ENCODE assay signal across 28 cellular contexts in genomic region chr6:142816024-142816423, GRCh38.
DNase-seq lines count a peak whose midpoint lies in the region; ATAC-seq and TF ChIP-seq lines count a peak whose summit lies in the region.
"Had no signal": no experiment of that assay in that cellular context is flagged by ENCODE, and none has a peak within 500 bp of the region (broad histone marks: within the 10 kb centered on the region; RNA-seq: fewer than 3 reads in every experiment).

No MANE protein-coding gene starts in this region.

- DNase-seq in activated T-cell treated with anti-CD3 and anti-CD28 coated beads, Interleukin-2, amount 50 U/mL, for 24 hours, result no peak
- no peak for DNase-seq in activated T-cell treated with anti-CD3 and anti-CD28 coated beads, Interleukin-2, amount 50 U/mL, for 48 hours
- DNase-seq in T-cell (no peak), brain pericyte (ENCODE audit: low read depth, low spot score) (peak; percentile 53), putamen (ENCODE audit: low spot score) (no peak), mucosa of descending colon (no peak)
- DNase-seq in naive thymus-derived CD4-positive, alpha-beta T cell, result no peak
- DNase-seq in activated T-helper 2 cell treated with anti-CD3 and anti-CD28 coated beads, Interferon-gamma antibody, Interleukin-2, Interleukin-4, amounts not matched to agents 10 μg/mL and 5 μg/mL and 100 μg/mL, durations not matched to agents 14 hours and 24 hours and 36 hours (ENCODE audit: low spot score), result no peak
- DNase-seq: activated naive CD4-positive, alpha-beta T cell treated with anti-CD3 and anti-CD28 coated beads, Interleukin-2, amount 10 ng/mL, durations not matched to agents 7 days and 5 days; activated T-cell treated with anti-CD3 and anti-CD28 coated beads, Interleukin-2, amount 50 U/mL, for 4 hours; BE2C; Caco-2; DMS79 treated with DMSO at 0.1 percent for 48 hours; dorsolateral prefrontal cortex; Kasumi-1; MV-4-11; NCI-H1694 treated with DMSO at 0.1 percent for 48 hours; NCI-H2171; NCI-H510A; SK-N-SH; stimulated activated CD4-positive, alpha-beta T cell treated with anti-CD3 and anti-CD28 coated beads, Interleukin-2, amount 100 ng/mL, for 24 hours; T-helper 2 cell had no signal

- CTCF ChIA-PET in T-cell (lab: Charles Lee), result no interaction called here
- CTCF ChIA-PET in naive thymus-derived CD4-positive, alpha-beta T cell (lab: Charles Lee), result interaction anchor here (0.9 to 1.1 kb wide), 2 partner anchors 39 to 70 kb away, joined by 3 read pairs; no protein-coding TSS in a partner anchor

- H3K4me1 ChIP-seq in naive thymus-derived CD4-positive, alpha-beta T cell (ENCODE audit: control insufficient read depth in 2 of 2, insufficient read depth in 2 of 2, low read length in 2 of 2), result peaks cover 53 to 71% of the 10 kb centered on the region in 2 donors
- H3K4me1 ChIP-seq in mucosa of descending colon (ENCODE audit: low read depth), result peaks cover 5% of the 10 kb centered on the region
- H3K4me1 ChIP-seq: BE2C, Caco-2 had no signal

- peaks cover 58% of the 10 kb centered on the region for H3K36me3 Mint-ChIP-seq in activated T-cell treated with anti-CD3 and anti-CD28 coated beads, Interleukin-2, amount 50 U/mL, for 24 hours (ENCODE audit: low read depth)
- peaks cover 35% of the 10 kb centered on the region for H3K36me3 Mint-ChIP-seq in T-cell
- H3K36me3 Mint-ChIP-seq in naive thymus-derived CD4-positive, alpha-beta T cell, result peaks cover 5 to 34% (median 21%) of the 10 kb centered on the region in 5 donors
- peaks cover 29% of the 10 kb centered on the region for H3K36me3 Mint-ChIP-seq in activated T-helper 2 cell treated with anti-CD3 and anti-CD28 coated beads, Interferon-gamma antibody, Interleukin-2, Interleukin-4, amounts not matched to agents 10 μg/mL and 5 μg/mL and 100 μg/mL, durations not matched to agents 14 hours and 24 hours and 36 hours (ENCODE audit: low read depth)
- H3K36me3 Mint-ChIP-seq: mesothelial cell of epicardium, type B pancreatic cell had no signal

- H3K36me3 ChIP-seq in naive thymus-derived CD4-positive, alpha-beta T cell (ENCODE audit: control insufficient read depth in 2 of 3, insufficient read depth in 3 of 3, low read length in 3 of 3), result no peaks in the 10 kb centered on the region
- no peaks in the 10 kb centered on the region for H3K36me3 ChIP-seq in mucosa of descending colon (ENCODE audit: low read depth)
- H3K36me3 ChIP-seq: ascending aorta, BE2C, right atrium auricular region had no signal

- no peak overlapping the region for H3K4me3 Mint-ChIP-seq in activated T-cell treated with anti-CD3 and anti-CD28 coated beads, Interleukin-2, amount 50 U/mL, for 24 hours
- no peak overlapping the region for H3K4me3 Mint-ChIP-seq in T-cell
- peak overlapping the region in 1 of 10 donors; percentile 32 for H3K4me3 Mint-ChIP-seq in naive thymus-derived CD4-positive, alpha-beta T cell
- no peak overlapping the region for H3K4me3 Mint-ChIP-seq in activated T-helper 2 cell treated with anti-CD3 and anti-CD28 coated beads, Interferon-gamma antibody, Interleukin-2, Interleukin-4, amounts not matched to agents 10 μg/mL and 5 μg/mL and 100 μg/mL, durations not matched to agents 14 hours and 24 hours and 36 hours (ENCODE audit: low read depth)
- H3K4me3 Mint-ChIP-seq: activated naive CD4-positive, alpha-beta T cell treated with anti-CD3 and anti-CD28 coated beads, Interleukin-2, amount 10 ng/mL, durations not matched to agents 7 days and 5 days; activated T-cell treated with anti-CD3 and anti-CD28 coated beads, Interleukin-2, amount 50 U/mL, for 4 hours; mesothelial cell of epicardium; neural crest cell; type B pancreatic cell had no signal

- TF ChIP-seq CTCF in mucosa of descending colon (IDR thresholded peaks at IDR 0.05), result no peak

- H3K9me3 ChIP-seq in naive thymus-derived CD4-positive, alpha-beta T cell (ENCODE audit: control insufficient read depth in 2 of 3, low read length in 3 of 3), result no peaks in the 10 kb centered on the region
- no peaks in the 10 kb centered on the region for H3K9me3 ChIP-seq in mucosa of descending colon
- H3K9me3 ChIP-seq: ascending aorta, BE2C, Caco-2, right atrium auricular region, SK-N-SH had no signal

- H3K27me3 Mint-ChIP-seq in activated T-cell treated with anti-CD3 and anti-CD28 coated beads, Interleukin-2, amount 50 U/mL, for 24 hours, result no peaks in the 10 kb centered on the region
- H3K27me3 Mint-ChIP-seq in T-cell, result no peaks in the 10 kb centered on the region
- H3K27me3 Mint-ChIP-seq in naive thymus-derived CD4-positive, alpha-beta T cell, result no peaks in the 10 kb centered on the region
- no peaks in the 10 kb centered on the region for H3K27me3 Mint-ChIP-seq in activated T-helper 2 cell treated with anti-CD3 and anti-CD28 coated beads, Interferon-gamma antibody, Interleukin-2, Interleukin-4, amounts not matched to agents 10 μg/mL and 5 μg/mL and 100 μg/mL, durations not matched to agents 14 hours and 24 hours and 36 hours (ENCODE audit: low read depth)
- H3K27me3 Mint-ChIP-seq: activated naive CD4-positive, alpha-beta T cell treated with anti-CD3 and anti-CD28 coated beads, Interleukin-2, amount 10 ng/mL, durations not matched to agents 7 days and 5 days; type B pancreatic cell had no signal

- POLR2A ChIA-PET in T-cell (lab: Charles Lee), result interaction anchor here (0.6 to 2.0 kb wide), 2 partner anchors 12 to 27 kb away, joined by 3 to 6 read pairs; no protein-coding TSS in a partner anchor
- POLR2A ChIA-PET in naive thymus-derived CD4-positive, alpha-beta T cell (lab: Charles Lee), result interaction anchor here (1.1 to 8.6 kb wide), 3 partner anchors 28 to 101 kb away, joined by 3 to 71 read pairs (median 3); no protein-coding TSS in a partner anchor

- intact Hi-C loops in naive thymus-derived CD4-positive, alpha-beta T cell (cut with micrococcal nuclease), result no loop called here
- intact Hi-C loops in mucosa of descending colon (cut with DNase I, micrococcal nuclease), result no loop called here
- intact Hi-C loops in activated T-helper 2 cell treated with anti-CD3 and anti-CD28 coated beads, Interferon-gamma antibody, Interleukin-2, Interleukin-4, amounts not matched to agents 10 μg/mL and 5 μg/mL and 100 μg/mL, durations not matched to agents 14 hours and 24 hours and 36 hours (cut with micrococcal nuclease), result no loop called here

- peaks cover 8% of the 10 kb centered on the region for H3K9me3 Mint-ChIP-seq in activated T-cell treated with anti-CD3 and anti-CD28 coated beads, Interleukin-2, amount 50 U/mL, for 24 hours
- H3K9me3 Mint-ChIP-seq in T-cell, result no peaks in the 10 kb centered on the region
- H3K9me3 Mint-ChIP-seq in naive thymus-derived CD4-positive, alpha-beta T cell, result peaks cover 0 to 5% (median 0%) of the 10 kb centered on the region in 11 donors
- H3K9me3 Mint-ChIP-seq in activated T-helper 2 cell treated with anti-CD3 and anti-CD28 coated beads, Interferon-gamma antibody, Interleukin-2, Interleukin-4, amounts not matched to agents 10 μg/mL and 5 μg/mL and 100 μg/mL, durations not matched to agents 14 hours and 24 hours and 36 hours, result no peaks in the 10 kb centered on the region
- H3K9me3 Mint-ChIP-seq: activated naive CD4-positive, alpha-beta T cell treated with anti-CD3 and anti-CD28 coated beads, Interleukin-2, amount 10 ng/mL, durations not matched to agents 7 days and 5 days; activated T-cell treated with anti-CD3 and anti-CD28 coated beads, Interleukin-2, amount 50 U/mL, for 4 hours; mesothelial cell of epicardium; type B pancreatic cell had no signal

- H3K27me3 ChIP-seq in naive thymus-derived CD4-positive, alpha-beta T cell (ENCODE audit: control insufficient read depth in 2 of 2, insufficient read depth in 2 of 2, low read length in 2 of 2), result no peaks in the 10 kb centered on the region
- H3K27me3 ChIP-seq: ascending aorta, BE2C, dorsolateral prefrontal cortex, right atrium auricular region had no signal

- peaks cover 88% of the 10 kb centered on the region for H3K4me1 Mint-ChIP-seq in activated T-cell treated with anti-CD3 and anti-CD28 coated beads, Interleukin-2, amount 50 U/mL, for 24 hours (ENCODE audit: low read depth)
- H3K4me1 Mint-ChIP-seq in T-cell, result peaks cover 88 to 90% (median 89%) of the 10 kb centered on the region in 3 donors
- H3K4me1 Mint-ChIP-seq in naive thymus-derived CD4-positive, alpha-beta T cell, result peaks cover 59 to 97% (median 90%) of the 10 kb centered on the region in 7 donors
- H3K4me1 Mint-ChIP-seq in activated T-helper 2 cell treated with anti-CD3 and anti-CD28 coated beads, Interferon-gamma antibody, Interleukin-2, Interleukin-4, amounts not matched to agents 10 μg/mL and 5 μg/mL and 100 μg/mL, durations not matched to agents 14 hours and 24 hours and 36 hours (ENCODE audit: low read depth), result peaks cover 62% of the 10 kb centered on the region

- no peak overlapping the region for H3K4me3 ChIP-seq in naive thymus-derived CD4-positive, alpha-beta T cell (ENCODE audit: low read length)
- no peak overlapping the region for H3K4me3 ChIP-seq in mucosa of descending colon
- H3K4me3 ChIP-seq: ascending aorta, dorsolateral prefrontal cortex, right atrium auricular region had no signal

- ATAC-seq in T-cell (replicated peaks in 1 of 4) (no peak), mucosa of descending colon (no peak)
- no peak for ATAC-seq in naive thymus-derived CD4-positive, alpha-beta T cell
- ATAC-seq: activated T-cell treated with anti-CD3 and anti-CD28 coated beads, Interleukin-2, amount 50 U/mL, for 4 hours had no signal

- peak overlapping the region; percentile 8 for H3K27ac ChIP-seq in naive thymus-derived CD4-positive, alpha-beta T cell (ENCODE audit: low read depth, low read length)
- H3K27ac ChIP-seq: ascending aorta, dorsolateral prefrontal cortex, parathyroid adenoma, right atrium auricular region had no signal

- H3K27ac Mint-ChIP-seq in activated T-cell treated with anti-CD3 and anti-CD28 coated beads, Interleukin-2, amount 50 U/mL, for 24 hours, result peak overlapping the region; percentile 71
- peak overlapping the region; percentile 60 to 90 for H3K27ac Mint-ChIP-seq in T-cell
- H3K27ac Mint-ChIP-seq in naive thymus-derived CD4-positive, alpha-beta T cell, result peak overlapping the region in 6 of 9 donors; percentile 10 to 85 (median 66)
- no peak overlapping the region for H3K27ac Mint-ChIP-seq in activated T-helper 2 cell treated with anti-CD3 and anti-CD28 coated beads, Interferon-gamma antibody, Interleukin-2, Interleukin-4, amounts not matched to agents 10 μg/mL and 5 μg/mL and 100 μg/mL, durations not matched to agents 14 hours and 24 hours and 36 hours
- H3K27ac Mint-ChIP-seq: activated naive CD4-positive, alpha-beta T cell treated with anti-CD3 and anti-CD28 coated beads, Interleukin-2, amount 10 ng/mL, durations not matched to agents 7 days and 5 days; mesothelial cell of epicardium; type B pancreatic cell had no signal
